In genomic region chr11:103108933-103109817, GRCh38 we compare ENCODE assay signal across 8 cellular contexts. TPM values are rescaled to one million over a fixed set of nuclear protein-coding genes. Genes with fewer than 3 reads are reported as not detected.
DNase-seq lines count a peak whose midpoint lies in the region; ATAC-seq and TF ChIP-seq lines count a peak whose summit lies in the region.

TSS of gene DYNC2H1 (plus strand) at chr11:103109426. CDS start at chr11:103109575, 149 bp downstream.

- H2AFZ ChIP-seq in OCI-LY7 (ENCODE audit: low read length) = peak within 1 kb of the TSS; percentile 99

- H3K9me2 ChIP-seq in OCI-LY7 (ENCODE audit: insufficient read depth, low read length) = no peaks in the 10 kb centered on the region

- DNase-seq in D341Med (ENCODE audit: low spot score) = peak; percentile 96
- DNase-seq in OCI-LY7 (ENCODE audit: low spot score) = peak; percentile 92
- peak; percentile 84 for DNase-seq in activated T-cell treated with anti-CD3 and anti-CD28 coated beads for 24 hours (ENCODE audit: low read depth)
- peak; percentile 88 for DNase-seq in stimulated activated CD8-positive, alpha-beta memory T cell treated with anti-CD3 and anti-CD28 coated beads, Interleukin-4, amount 100 ng/mL, for 48 hours

- H3K9me3 ChIP-seq in HUES48 (ENCODE audit: control insufficient read depth, insufficient read depth, low read length) = no peaks in the 10 kb centered on the region
- no peaks in the 10 kb centered on the region for H3K9me3 ChIP-seq in OCI-LY7 (ENCODE audit: low read length)
- no peaks in the 10 kb centered on the region for H3K9me3 ChIP-seq in esophagus (ENCODE audit: control insufficient read depth in 2 of 2, insufficient read depth in 1 of 2, low read depth in 1 of 2, low read length in 1 of 2)
- no peaks in the 10 kb centered on the region for H3K9me3 ChIP-seq in muscle layer of colon (ENCODE audit: low read length)

- H3K4me3 ChIP-seq in HUES48 (ENCODE audit: low read depth, low read length) = peak within 1 kb of the TSS; percentile 98
- H3K4me3 ChIP-seq in OCI-LY7 (ENCODE audit: low read depth, low read length, poor library complexity, severe bottlenecking) = peak within 1 kb of the TSS; percentile 67
- peak within 1 kb of the TSS; percentile 63 to 83 for H3K4me3 ChIP-seq in esophagus (ENCODE audit: low read depth in 1 of 2, low read length in 2 of 2)
- peak within 1 kb of the TSS; percentile 77 to 97 for H3K4me3 ChIP-seq in muscle layer of colon (ENCODE audit: low read depth in 1 of 2, low read length in 2 of 2)

- peaks cover 4% of the 10 kb centered on the region; the same call in 1 of the 2 replicates for H3K36me3 ChIP-seq in HUES48 (ENCODE audit: control insufficient read depth, insufficient read depth, low read length)
- H3K36me3 ChIP-seq in OCI-LY7 (ENCODE audit: insufficient read depth, low read length) = no peaks in the 10 kb centered on the region
- H3K36me3 ChIP-seq in esophagus (ENCODE audit: control insufficient read depth in 2 of 2, insufficient read depth in 2 of 2, low read length in 1 of 2) = no peaks in the 10 kb centered on the region
- H3K36me3 ChIP-seq in muscle layer of colon (ENCODE audit: insufficient read depth, low read length) = no peaks in the 10 kb centered on the region

- H3K27ac ChIP-seq in HUES48 (ENCODE audit: low read depth, low read length) (peak within 1 kb of the TSS; percentile 81), OCI-LY7 (ENCODE audit: low read depth, low read length, poor library complexity, severe bottlenecking) (no peak within 1 kb of the TSS), esophagus (ENCODE audit: low read depth in 2 of 2, low read length in 1 of 2) (peak within 1 kb of the TSS; percentile 52 to 81), muscle layer of colon (ENCODE audit: low read depth, low read length) (peak within 1 kb of the TSS; percentile 74)

- intact Hi-C loops in OCI-LY7 (cut with micrococcal nuclease; ENCODE audit: unreplicated experiment) = loop anchor here (2.0 kb wide), 1 partner anchor 18 kb away; no protein-coding TSS in a partner anchor

- WGBS in esophagus, 2 donors = 1% methylated on average over 53 of the region's 53 CpGs

- H4K20me1 ChIP-seq in OCI-LY7 (ENCODE audit: insufficient read depth, low read length) = no peaks in the 10 kb centered on the region

- H3K4me1 ChIP-seq in HUES48 (ENCODE audit: control insufficient read depth, insufficient read depth, low read length) (no peaks in the 10 kb centered on the region), OCI-LY7 (ENCODE audit: insufficient read depth, low read length, poor library complexity, severe bottlenecking) (peaks cover 11% of the 10 kb centered on the region), esophagus (ENCODE audit: control insufficient read depth in 2 of 2, insufficient read depth in 2 of 2, low read length in 1 of 2) (no peaks in the 10 kb centered on the region), muscle layer of colon (ENCODE audit: insufficient read depth, low read length) (peaks cover 27% of the 10 kb centered on the region)

- no peaks in the 10 kb centered on the region for H3K79me2 ChIP-seq in OCI-LY7 (ENCODE audit: insufficient read depth, low read depth, low read length)

- CTCF ChIA-PET in OCI-LY7 (lab: Charles Lee; ENCODE audit: unreplicated experiment) = interaction anchor here (1.0 to 1.2 kb wide), 2 partner anchors 17 to 18 kb away, joined by 3 to 6 read pairs; partner anchors contain the start of gene DCUN1D5

- H3K27me3 ChIP-seq in HUES48 (ENCODE audit: control insufficient read depth, insufficient read depth, low read length) = no peaks in the 10 kb centered on the region
- H3K27me3 ChIP-seq in esophagus (ENCODE audit: control insufficient read depth in 1 of 2, insufficient read depth in 2 of 2, low read length in 2 of 2) = peaks cover 0 to 2% of the 10 kb centered on the region in 2 donors
- H3K27me3 ChIP-seq in muscle layer of colon (ENCODE audit: control insufficient read depth in 1 of 2, insufficient read depth in 2 of 2, low read length in 2 of 2) = no peaks in the 10 kb centered on the region

- peak within 1 kb of the TSS; percentile 79 for H3K4me2 ChIP-seq in OCI-LY7 (ENCODE audit: low read length)

- TF ChIP-seq CTCF in OCI-LY7 (conservative IDR thresholded peaks at IDR 0.05; ENCODE audit: low read length) = peak; percentile 74

- H3K9ac ChIP-seq in HUES48 (ENCODE audit: low read depth, low read length) (peak within 1 kb of the TSS; percentile 78), muscle layer of colon (ENCODE audit: low read length) (peak within 1 kb of the TSS; percentile 81)

- ATAC-seq in GM21447 (IDR thresholded peaks at IDR 0.05; ENCODE audit: unreplicated experiment) = peak; percentile 98

- BruUV-seq in OCI-LY7 (replicated peaks; lab: Mats Ljungman, UMichigan) = no TSS peak

- POLR2A ChIA-PET in OCI-LY7 (lab: Charles Lee) = interaction anchor here (0.6 to 3.8 kb wide), 11 partner anchors 10 to 1005 kb away, joined by 3 to 35 read pairs (median 3); partner anchors contain the start of gene DCUN1D5

RNA-seq across cellular contexts. Expression of gene DYNC2H1, which starts in this region (rescaled TPM):
- 0.41 and 1.1 TPM in 2 replicates for total RNA-seq in OCI-LY7 (2014; rRNA removed; shearing (Covaris generic))
- total RNA-seq in OCI-LY7 (2022) = 0.44 and 0.46 TPM in 2 replicates
- 1 to 10 TPM; 4.5 to 6.0 TPM for polyA plus RNA-seq in esophagus
